Comparison of ENCODE assay signal across 11 cellular contexts in genomic region chr6:95109212-95109611, GRCh38.
"Had no signal": no experiment of that assay in that cellular context is flagged by ENCODE, and none has a peak within 500 bp of the region (broad histone marks: within the 10 kb centered on the region; RNA-seq: fewer than 3 reads in every experiment).

No MANE protein-coding gene starts in this region.

- FAIRE-seq: H1, H54 had no signal

- H3K4me2 ChIP-seq: GM23338 had no signal

- H2AFZ ChIP-seq: GM23248, GM23338 had no signal

- H3K36me3 ChIP-seq: HAP-1 had no signal

- H3K9ac ChIP-seq: GM23248 had no signal

- ATAC-seq: GM23338, HCT116 had no signal

- H3K4me1 ChIP-seq: HAP-1 had no signal

- H3K4me3 ChIP-seq: GM23248, GM23338, HAP-1 had no signal

- H3K27ac ChIP-seq: GM23248 had no signal

- H3K9me3 ChIP-seq: HAP-1 had no signal

- DNase-seq: GM23248, GOT3, H7, H9, HCEC 1CT, HFFc6 had no signal
